Comparison of ENCODE assay signal across 25 cellular contexts in the genomic region with DNA sequence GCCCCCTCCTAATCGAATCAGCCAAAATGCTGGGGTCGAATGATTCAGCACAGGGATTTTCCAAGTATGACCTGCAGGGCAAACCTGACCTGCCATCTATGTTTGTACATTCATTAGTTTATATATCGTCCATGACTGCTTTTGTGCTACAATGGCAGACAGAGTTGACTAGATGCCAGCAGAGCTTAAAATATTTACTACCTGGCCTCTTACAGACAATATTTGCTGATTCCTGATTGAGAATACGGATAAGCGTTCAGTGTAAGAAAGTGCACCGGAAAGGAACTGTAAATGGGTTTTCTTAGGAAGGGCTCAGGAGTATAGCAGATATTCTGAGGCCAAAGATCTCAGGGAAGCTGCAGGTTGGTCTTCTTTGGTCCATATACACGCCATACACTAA. TPM values are rescaled to one million over a fixed set of nuclear protein-coding genes. Genes with fewer than 3 reads are reported as not detected.
DNase-seq lines count a peak whose midpoint lies in the region; ATAC-seq and TF ChIP-seq lines count a peak whose summit lies in the region.
"Had no signal": no experiment of that assay in that cellular context is flagged by ENCODE, and none has a peak within 500 bp of the region (broad histone marks: within the 10 kb centered on the region; RNA-seq: fewer than 3 reads in every experiment).

No MANE protein-coding gene starts in this region.

- no peak for ATAC-seq in GM23338
- ATAC-seq: GM12878 had no signal

- H3K9me3 ChIP-seq in parathyroid adenoma (ENCODE audit: control insufficient read depth, low read length) (no peaks in the 10 kb centered on the region), hepatocyte (ENCODE audit: low read depth) (no peaks in the 10 kb centered on the region)
- H3K9me3 ChIP-seq: BE2C, BLaER1 had no signal

- peak overlapping the region; percentile 56; the same call in 1 of the 2 replicates for H3K27ac Mint-ChIP-seq in GM23338
- H3K27ac Mint-ChIP-seq: CD14-positive monocyte; CD4-positive, alpha-beta memory T cell; CD4-positive, CD25-positive, alpha-beta regulatory T cell; CD8-positive, alpha-beta memory T cell had no signal

- H3K36me3 ChIP-seq in GM23338 (ENCODE audit: insufficient read depth) (no peaks in the 10 kb centered on the region), parathyroid adenoma (ENCODE audit: control insufficient read depth, insufficient read depth, low read length) (no peaks in the 10 kb centered on the region), hepatocyte (replicated peaks; ENCODE audit: insufficient read depth, low read depth) (no peaks in the 10 kb centered on the region)
- H3K36me3 ChIP-seq: BE2C, BLaER1 had no signal

- H3K79me2 ChIP-seq in GM23338 (replicated peaks; ENCODE audit: insufficient read depth) (no peaks in the 10 kb centered on the region), parathyroid adenoma (no peaks in the 10 kb centered on the region), hepatocyte (no peaks in the 10 kb centered on the region)

- H3K4me2 ChIP-seq in GM23338 (no peak overlapping the region), parathyroid adenoma (ENCODE audit: low read length) (no peak overlapping the region), hepatocyte (no peak overlapping the region)
- H3K4me2 ChIP-seq: BLaER1 had no signal

- DNase-seq in GM23338 (ENCODE audit: low spot score) = no peak
- peak; percentile 62 for DNase-seq in LNCaP clone FGC (ENCODE audit: low read depth)
- DNase-seq in NCI-H2227 treated with DMSO at 0.1 percent for 48 hours (lab: John Stamatoyannopoulos, UW) = no peak
- no peak for DNase-seq in GM13977 (ENCODE audit: low spot score)
- no peak for DNase-seq in hepatocyte (ENCODE audit: low spot score)
- DNase-seq: 8988T; ACHN; BE2C; C1 segment of cervical spinal cord; CD4-positive, alpha-beta memory T cell; CD4-positive, CD25-positive, alpha-beta regulatory T cell; CD8-positive, alpha-beta memory T cell; COR-L47; DMS 273 treated with DMSO at 0.1 percent for 48 hours; DMS153; DMS53; DMS79; DND-41; EL; GDM1 had no signal

- no peak overlapping the region for H3K4me3 ChIP-seq in GM23338
- H3K4me3 ChIP-seq in LNCaP clone FGC (ENCODE audit: low read depth, low read length) = no peak overlapping the region
- no peak overlapping the region for H3K4me3 ChIP-seq in parathyroid adenoma (ENCODE audit: low read depth, low read length)
- H3K4me3 ChIP-seq in hepatocyte = no peak overlapping the region
- H3K4me3 ChIP-seq: BLaER1, GM12878 had no signal

- H3K27ac ChIP-seq in GM23338 (ENCODE audit: low read depth) = no peak overlapping the region
- H3K27ac ChIP-seq in VCaP = peak overlapping the region; percentile 43
- H3K27ac ChIP-seq in parathyroid adenoma = no peak overlapping the region
- H3K27ac ChIP-seq in hepatocyte = no peak overlapping the region
- H3K27ac ChIP-seq: BLaER1 had no signal

- no peaks in the 10 kb centered on the region for H3K9me3 Mint-ChIP-seq in GM23338
- H3K9me3 Mint-ChIP-seq: CD14-positive monocyte; CD4-positive, alpha-beta memory T cell; CD8-positive, alpha-beta memory T cell had no signal

- no peaks in the 10 kb centered on the region; the same call in 2 of the 3 replicates for H3K36me3 Mint-ChIP-seq in GM23338 (ENCODE audit: low read depth)
- H3K36me3 Mint-ChIP-seq: CD14-positive monocyte; CD4-positive, alpha-beta memory T cell; CD4-positive, CD25-positive, alpha-beta regulatory T cell; CD8-positive, alpha-beta memory T cell had no signal

- H3K27me3 Mint-ChIP-seq in GM23338 (ENCODE audit: insufficient read depth, low read depth, poor library complexity) = no peaks in the 10 kb centered on the region

- no peak for TF ChIP-seq CTCF in GM23338 (conservative IDR thresholded peaks at IDR 0.05; ENCODE audit: low read depth in 2 of 2)
- TF ChIP-seq CTCF in LNCaP clone FGC (IDR thresholded peaks at IDR 0.05; ENCODE audit: control insufficient read depth, extremely low read depth, insufficient read depth) = no peak
- no peak for TF ChIP-seq CTCF in VCaP (conservative IDR thresholded peaks at IDR 0.05)
- no peak for TF ChIP-seq CTCF in parathyroid adenoma (IDR thresholded peaks at IDR 0.05)
- TF ChIP-seq CTCF in GM13977 (IDR thresholded peaks at IDR 0.05; ENCODE audit: extremely low read depth, insufficient read depth, missing control alignments) = no peak
- TF ChIP-seq CTCF in hepatocyte (IDR thresholded peaks at IDR 0.05; ENCODE audit: poor library complexity) = no peak

- no peaks in the 10 kb centered on the region for H3K9me2 ChIP-seq in GM23338 (ENCODE audit: insufficient read depth)
- no peaks in the 10 kb centered on the region for H3K9me2 ChIP-seq in hepatocyte (replicated peaks; ENCODE audit: insufficient read depth)

- H3K9ac ChIP-seq in parathyroid adenoma = no peak overlapping the region
- H3K9ac ChIP-seq: BLaER1 had no signal

- in situ Hi-C loops in GM13977 (cut with MboI; ENCODE audit: low pct_unique_long_range_greater_than_20kb, low sequenced_read_pairs, unreplicated experiment) = no loop called here

- 87% methylated on average over 7 of the region's 7 CpGs for WGBS in hepatocyte (ENCODE audit: low lambda C conversion rate, missing lambda C conversion rate)

- H2AFZ ChIP-seq in GM23338 (no peak overlapping the region), parathyroid adenoma (peak overlapping the region; percentile 54), hepatocyte (no peak overlapping the region)

- H3K4me1 ChIP-seq in GM23338 (ENCODE audit: insufficient read depth) (no peaks in the 10 kb centered on the region; the same call in 1 of the 2 replicates), parathyroid adenoma (peaks cover 6% of the 10 kb centered on the region), hepatocyte (ENCODE audit: insufficient read depth) (no peaks in the 10 kb centered on the region)
- H3K4me1 ChIP-seq: BE2C, BLaER1 had no signal

- H4K20me1 ChIP-seq in GM23338 (replicated peaks; ENCODE audit: insufficient read depth) (no peaks in the 10 kb centered on the region), hepatocyte (ENCODE audit: insufficient read depth, poor library complexity, severe bottlenecking) (no peaks in the 10 kb centered on the region)
- H4K20me1 ChIP-seq: BLaER1 had no signal

- H3K27me3 ChIP-seq in GM23338 (ENCODE audit: insufficient read depth) (no peaks in the 10 kb centered on the region), parathyroid adenoma (ENCODE audit: control insufficient read depth, insufficient read depth, low read length) (no peaks in the 10 kb centered on the region), hepatocyte (no peaks in the 10 kb centered on the region)
- H3K27me3 ChIP-seq: BE2C, BLaER1 had no signal

- H3K4me1 Mint-ChIP-seq in GM23338 = peaks cover 4% of the 10 kb centered on the region; the same call in 2 of the 3 replicates
- H3K4me1 Mint-ChIP-seq: CD14-positive monocyte; CD4-positive, alpha-beta memory T cell; CD4-positive, CD25-positive, alpha-beta regulatory T cell; CD8-positive, alpha-beta memory T cell had no signal

- no peaks in the 10 kb centered on the region for H3F3A ChIP-seq in GM23338 (replicated peaks; ENCODE audit: low read depth)

- H3K4me3 Mint-ChIP-seq in GM23338 = no peak overlapping the region
- H3K4me3 Mint-ChIP-seq: CD14-positive monocyte; CD4-positive, alpha-beta memory T cell; CD4-positive, CD25-positive, alpha-beta regulatory T cell; CD8-positive, alpha-beta memory T cell had no signal

TF ChIP-seq in GM23338, 12 proteins besides CTCF, POLR2A, EP300 and RAD21:
- no peak for TF ChIP-seq EZH2phosphoT487 (IDR thresholded peaks at IDR 0.05; ENCODE audit: unreplicated experiment)
- no peak for TF ChIP-seq NANOG (IDR thresholded peaks at IDR 0.05; ENCODE audit: borderline replicate concordance)
- no peak for TF ChIP-seq ZNF331 (CRISPR knock-in tag; IDR thresholded peaks at IDR 0.05; ENCODE audit: low read depth)
- no peak for TF ChIP-seq EZH2 (IDR thresholded peaks at IDR 0.05; ENCODE audit: low read depth, unreplicated experiment)
- TF ChIP-seq STAT1 (IDR thresholded peaks at IDR 0.05; ENCODE audit: unreplicated experiment) = no peak
- no peak for TF ChIP-seq CREB1 (CRISPR knock-in tag; IDR thresholded peaks at IDR 0.05; ENCODE audit: low read depth)

RNA-seq across cellular contexts. Expression of a gene that starts 11.7 kb away (rescaled TPM):
- total RNA-seq in GM23338 (2014; rRNA removed; shearing (Covaris generic)) = 58.0 and 68.0 TPM in 2 replicates
- polyA plus RNA-seq in GM23338 (2016; fragmentation: Nextera tagmentation; extraction: Ambion mirVana) = 39.4 and 46.8 TPM in 2 replicates
- 46.2 and 56.0 TPM in 2 replicates for total RNA-seq in hepatocyte
- polyA plus RNA-seq in hepatocyte = 31.5 and 36.9 TPM in 2 replicates
- total RNA-seq: CD4-positive, CD25-positive, alpha-beta regulatory T cell had no signal
- polyA plus RNA-seq: CD14-positive monocyte; CD4-positive, CD25-positive, alpha-beta regulatory T cell; CD8-positive, alpha-beta memory T cell had no signal
